30 cellular contexts compared by ENCODE assay signal in the genomic region with DNA sequence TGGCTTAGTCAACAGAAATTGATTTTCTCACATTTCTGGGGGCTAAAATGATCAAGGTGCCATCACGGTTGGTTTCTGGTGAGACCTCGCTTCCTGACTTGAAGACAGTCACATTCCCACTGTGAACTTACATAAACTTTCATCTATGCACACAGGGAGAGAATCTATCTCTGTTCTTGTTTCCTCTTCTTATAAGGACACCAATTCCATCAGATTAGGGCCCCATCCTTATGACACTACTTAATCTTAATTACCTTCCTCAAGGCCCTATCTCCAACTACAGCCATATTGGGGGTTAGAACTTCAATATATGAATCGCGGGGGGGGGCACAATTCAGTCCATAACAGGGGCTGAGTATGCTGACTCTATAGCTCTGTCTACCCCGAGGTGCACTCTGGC. TPM values are rescaled to one million over a fixed set of nuclear protein-coding genes. Genes with fewer than 3 reads are reported as not detected.
"Had no signal": no experiment of that assay in that cellular context is flagged by ENCODE, and none has a peak within 500 bp of the region (broad histone marks: within the 10 kb centered on the region; RNA-seq: fewer than 3 reads in every experiment).

No MANE protein-coding gene starts in this region.

- H3K4me1 Mint-ChIP-seq: immature natural killer cell; naive thymus-derived CD8-positive, alpha-beta T cell; nephron progenitor cell; stimulated activated memory B cell treated with anti-CD40 and anti-IgM and Interleukin-4, amounts not matched to agents 10 μg/mL and 1 μg/mL and 100 μg/mL, for 72 hours; stimulated activated naive CD8-positive, alpha-beta T cell treated with anti-CD3 and anti-CD28 coated beads, Interleukin-15, amount 100 ng/mL, for 72 hours had no signal

- H3K9ac ChIP-seq: neural progenitor cell had no signal

- H3K36me3 Mint-ChIP-seq: immature natural killer cell; neural progenitor cell; stimulated activated memory B cell treated with anti-CD40 and anti-IgM and Interleukin-4, amounts not matched to agents 10 μg/mL and 1 μg/mL and 100 μg/mL, for 72 hours; type B pancreatic cell had no signal

- H3K27ac Mint-ChIP-seq: immature natural killer cell; naive thymus-derived CD8-positive, alpha-beta T cell; nephron progenitor cell; neural progenitor cell; stimulated activated memory B cell treated with anti-CD40 and anti-IgM and Interleukin-4, amounts not matched to agents 10 μg/mL and 1 μg/mL and 100 μg/mL, for 72 hours; type B pancreatic cell had no signal

- H3K4me2 ChIP-seq: neural progenitor cell, smooth muscle cell had no signal

- H3K4me3 Mint-ChIP-seq: immature natural killer cell; naive thymus-derived CD8-positive, alpha-beta T cell; nephron progenitor cell; neural progenitor cell; stimulated activated memory B cell treated with anti-CD40 and anti-IgM and Interleukin-4, amounts not matched to agents 10 μg/mL and 1 μg/mL and 100 μg/mL, for 72 hours; stimulated activated naive CD8-positive, alpha-beta T cell treated with anti-CD3 and anti-CD28 coated beads, Interleukin-15, amount 100 ng/mL, for 72 hours; type B pancreatic cell had no signal

- H3K9me3 Mint-ChIP-seq: nephron progenitor cell, neural progenitor cell, type B pancreatic cell had no signal

- ATAC-seq: left colon; left lung; lower lobe of right lung; naive thymus-derived CD8-positive, alpha-beta T cell; right cardiac atrium; stimulated activated memory B cell treated with anti-CD40 and anti-IgM and Interleukin-4, amounts not matched to agents 10 μg/mL and 1 μg/mL and 100 μg/mL, for 72 hours; stimulated activated naive CD8-positive, alpha-beta T cell treated with anti-CD3 and anti-CD28 coated beads, Interleukin-15, amount 100 ng/mL, for 72 hours had no signal

- H3K9me3 ChIP-seq: left lung, lower lobe of right lung, neutrophil, prostate gland, uterus had no signal

- H3K27me3 ChIP-seq: tibial nerve, uterus had no signal

- H3K36me3 ChIP-seq: left lung, lower lobe of right lung, neural progenitor cell, neutrophil, prostate gland, tibial nerve, uterus had no signal

- H3K4me3 ChIP-seq: left lung, lower lobe of right lung, neural progenitor cell, prostate gland, smooth muscle cell, tibial nerve, uterus had no signal

- H2AFZ ChIP-seq: neural progenitor cell had no signal

- H3K4me1 ChIP-seq: left lung, lower lobe of right lung, tibial nerve, uterus had no signal

- H3K27ac ChIP-seq: left lung, lower lobe of right lung, neural progenitor cell, neutrophil, prostate gland, tibial nerve, uterus had no signal

- FAIRE-seq: islet of Langerhans, kidney had no signal

- DNase-seq: hypothalamus; immature natural killer cell; kidney; left colon; left lung; lower lobe of right lung; mammary epithelial cell; mesenchymal stem cell; naive thymus-derived CD8-positive, alpha-beta T cell; nephron progenitor cell; occipital lobe; right cardiac atrium; stimulated activated CD4-positive, alpha-beta T cell treated with anti-CD3 and anti-CD28 coated beads, Interleukin-1b, Interleukin-23, amount 100 ng/mL, for 48 hours; stimulated activated CD4-positive, alpha-beta T cell treated with anti-CD3 and anti-CD28 coated beads, Interleukin-2, amount 100 ng/mL, for 48 hours; stimulated activated CD4-positive, alpha-beta T cell treated with anti-CD3 and anti-CD28 coated beads, Interleukin-4, amount 100 ng/mL, for 4 hours; stimulated activated CD8-positive, alpha-beta memory T cell treated with anti-CD3 and anti-CD28 coated beads, Interleukin-4, amount 100 ng/mL, for 48 hours; stimulated activated naive CD4-positive, alpha-beta T cell treated with Interleukin-2 at 50 U/mL for 16 hours; stimulated activated naive CD8-positive, alpha-beta T cell treated with anti-CD3 and anti-CD28 coated beads, Interleukin-15, amount 100 ng/mL, for 72 hours; substantia nigra; uterus had no signal

RNA-seq across cellular contexts. Expression of gene SCGN, which starts 10.6 kb away (rescaled TPM):
- total RNA-seq: left lung; lower lobe of right lung; mammary epithelial cell; naive thymus-derived CD8-positive, alpha-beta T cell; osteocyte; smooth muscle cell; tibial nerve; ureter had no signal
- polyA plus RNA-seq: immature natural killer cell; mammary epithelial cell; naive thymus-derived CD8-positive, alpha-beta T cell; smooth muscle cell had no signal
